ENCODE assay signal across 9 cellular contexts in genomic region chr9:69186841-69187611, GRCh38. TPM values are rescaled to one million over a fixed set of nuclear protein-coding genes. Genes with fewer than 3 reads are reported as not detected.
A peak's percentile ranks its signal among the peaks of the same experiment; 100 is the strongest.
DNase-seq lines count a peak whose midpoint lies in the region; ATAC-seq, FAIRE-seq and TF ChIP-seq lines count a peak whose summit lies in the region.
"Had no signal": no experiment of that assay in that cellular context is flagged by ENCODE, and none has a peak within 500 bp of the region (broad histone marks: within the 10 kb centered on the region; RNA-seq: fewer than 3 reads in every experiment).

No MANE protein-coding gene starts in this region.

- no peaks in the 10 kb centered on the region for H3K9me3 ChIP-seq in left lung
- no peaks in the 10 kb centered on the region for H3K9me3 ChIP-seq in subcutaneous abdominal adipose tissue (ENCODE audit: control insufficient read depth in 5 of 5, low read length in 5 of 5)
- no peaks in the 10 kb centered on the region for H3K9me3 ChIP-seq in kidney (ENCODE audit: control insufficient read depth in 1 of 2, low read length in 2 of 2)

- ATAC-seq in left lung (peak; percentile 69), HG03196 (IDR thresholded peaks at IDR 0.05; ENCODE audit: unreplicated experiment) (no peak)

- FAIRE-seq in GM19239 (lab: Jason Lieb, UNC) (no peak), kidney (lab: Jason Lieb, UNC) (no peak)

- H3K27ac ChIP-seq in cingulate gyrus (ENCODE audit: low read depth, low read length) (peak overlapping the region; percentile 93), left lung (peak overlapping the region; percentile 65 to 80), subcutaneous abdominal adipose tissue (ENCODE audit: low read depth, low read length) (peak overlapping the region; percentile 88), kidney (ENCODE audit: low read depth in 2 of 2, low read length in 2 of 2) (peak overlapping the region in 1 of 2 donors; percentile 67)

- intact Hi-C loops in left lung (cut with DNase I): loop anchor here in 1 of 2 donors (5.0 kb wide), 1 partner anchor 130 kb away; no protein-coding TSS in a partner anchor
- intact Hi-C loops in kidney (cut with DNase I): no loop called here

- no peaks in the 10 kb centered on the region for H3K27me3 ChIP-seq in left lung
- H3K27me3 ChIP-seq in subcutaneous abdominal adipose tissue (ENCODE audit: control insufficient read depth in 5 of 5, insufficient read depth in 4 of 5, low read length in 5 of 5): no peaks in the 10 kb centered on the region

- H3K36me3 ChIP-seq in left lung (no peaks in the 10 kb centered on the region), subcutaneous abdominal adipose tissue (ENCODE audit: control insufficient read depth in 5 of 5, insufficient read depth in 5 of 5, low read length in 5 of 5) (no peaks in the 10 kb centered on the region), kidney (ENCODE audit: control insufficient read depth in 1 of 2, insufficient read depth in 2 of 2, low read length in 2 of 2) (no peaks in the 10 kb centered on the region)

- DNase-seq in M059J (ENCODE audit: low read depth): peak; percentile 41
- DNase-seq in left lung: no peak
- DNase-seq in GM19239 (ENCODE audit: insufficient read length, low spot score): no peak
- DNase-seq in HK-2 (ENCODE audit: unreplicated experiment): no peak
- DNase-seq in kidney: no peak
- DNase-seq: NCI-H2081 treated with DMSO at 0.1 percent for 48 hours had no signal

- H3K9ac ChIP-seq in subcutaneous abdominal adipose tissue (ENCODE audit: low read length in 5 of 5) (peak overlapping the region in 3 of 5 donors; percentile 28 to 60 (median 57)), kidney (ENCODE audit: low read length in 2 of 2) (no peak overlapping the region)

- H3K4me1 ChIP-seq in left lung (peaks cover 28 to 48% of the 10 kb centered on the region in 2 donors), subcutaneous abdominal adipose tissue (ENCODE audit: control insufficient read depth in 5 of 5, insufficient read depth in 5 of 5, low read length in 5 of 5) (peaks cover 0 to 66% (median 38%) of the 10 kb centered on the region in 5 donors), kidney (ENCODE audit: control insufficient read depth in 1 of 2, insufficient read depth in 1 of 2, low read depth in 1 of 2, low read length in 2 of 2) (peaks cover 18 to 43% of the 10 kb centered on the region in 2 donors)

- TF ChIP-seq CTCF in left lung (IDR thresholded peaks at IDR 0.05): no peak
- TF ChIP-seq CTCF in kidney (IDR thresholded peaks at IDR 0.05; ENCODE audit: borderline replicate concordance, extremely low read depth, insufficient read depth): no peak

- H3K4me3 ChIP-seq in left lung (no peak overlapping the region), subcutaneous abdominal adipose tissue (ENCODE audit: low read depth in 1 of 5, low read length in 5 of 5) (no peak overlapping the region), kidney (ENCODE audit: low read length in 2 of 2) (no peak overlapping the region)

RNA-seq across cellular contexts. Expression of gene TJP2, which starts 12.9 kb away (rescaled TPM):
- total RNA-seq in M059J (2014; rRNA removed; shearing (Covaris generic)): 58.9 and 73.7 TPM in 2 replicates
- total RNA-seq in left lung (100 to 1,000 TPM in 1 of 2 donors, 10 to 100 TPM in 1; 93.0 to 116 TPM), kidney (148 TPM)
- 35.9 TPM for polyA plus RNA-seq in kidney (ENCODE audit: insufficient read depth, low read depth, low replicate concordance)

Comparison
In these comparisons a context has a peak if more than half of its experiments do, and no peak if none do; other contexts are left out.
1. H3K9ac ChIP-seq: peak in subcutaneous abdominal adipose tissue (3 of 5); none in kidney (0 of 2).